In genomic region chr22:46043339-46043738, GRCh38 we compare ENCODE assay signal across 9 cellular contexts.
DNase-seq lines count a peak whose midpoint lies in the region; ATAC-seq and TF ChIP-seq lines count a peak whose summit lies in the region.
"Had no signal": no experiment of that assay in that cellular context is flagged by ENCODE, and none has a peak within 500 bp of the region (broad histone marks: within the 10 kb centered on the region; RNA-seq: fewer than 3 reads in every experiment).

No MANE protein-coding gene starts in this region.

- peak overlapping the region; percentile 94 to 100 (median 97) for H3K27ac ChIP-seq in body of pancreas
- peak overlapping the region; percentile 87 to 99 for H3K27ac ChIP-seq in lung (ENCODE audit: low read depth in 1 of 2, low read length in 1 of 2)
- peak overlapping the region; percentile 97 to 100 for H3K27ac ChIP-seq in thoracic aorta

- no peaks in the 10 kb centered on the region for H3K27me3 ChIP-seq in body of pancreas
- no peaks in the 10 kb centered on the region for H3K27me3 ChIP-seq in lung (ENCODE audit: control insufficient read depth, insufficient read depth)
- no peaks in the 10 kb centered on the region for H3K27me3 ChIP-seq in thoracic aorta (replicated peaks; ENCODE audit: insufficient read depth)

- H3K36me3 ChIP-seq in body of pancreas (replicated peaks in 1 of 2; ENCODE audit: insufficient read depth in 1 of 2, low read depth in 2 of 2) (no peaks in the 10 kb centered on the region), lung (ENCODE audit: control insufficient read depth in 2 of 2, insufficient read depth in 2 of 2, low read length in 2 of 2) (peaks cover 0 to 2% of the 10 kb centered on the region in 2 donors), thoracic aorta (no peaks in the 10 kb centered on the region)

- no peaks in the 10 kb centered on the region for H3K36me3 Mint-ChIP-seq in activated CD8-positive, alpha-beta memory T cell treated with anti-CD3 and anti-CD28 coated beads, Interleukin-2, amount 10 ng/mL, durations not matched to agents 7 days and 5 days

- 58 to 68% methylated on average over 7 of the region's 7 CpGs for WGBS in body of pancreas, 2 donors
- 73 to 84% methylated on average over 7 of the region's 7 CpGs for WGBS in lung, 2 donors

- H3K4me1 ChIP-seq in body of pancreas, result peaks cover 86% of the 10 kb centered on the region
- peaks cover 4 to 19% of the 10 kb centered on the region in 2 donors for H3K4me1 ChIP-seq in lung (ENCODE audit: control insufficient read depth in 2 of 2, insufficient read depth in 2 of 2, low read length in 2 of 2)
- peaks cover 45 to 57% of the 10 kb centered on the region in 2 donors for H3K4me1 ChIP-seq in thoracic aorta (ENCODE audit: control insufficient read depth in 1 of 2, low read depth in 2 of 2)

- intact Hi-C loops in body of pancreas (cut with DNase I), result no loop called here

- no peaks in the 10 kb centered on the region for H3K9me3 Mint-ChIP-seq in activated CD8-positive, alpha-beta memory T cell treated with anti-CD3 and anti-CD28 coated beads, Interleukin-2, amount 10 ng/mL, durations not matched to agents 7 days and 5 days (ENCODE audit: low read depth)

- ATAC-seq in activated CD8-positive, alpha-beta memory T cell treated with anti-CD3 and anti-CD28 coated beads, Interleukin-2, amount 10 ng/mL, durations not matched to agents 7 days and 5 days, result no peak
- no peak for ATAC-seq in body of pancreas
- ATAC-seq in lung (ENCODE audit: insufficient read depth, low FRiP score), result no peak
- ATAC-seq in thoracic aorta (ENCODE audit: insufficient number of reproducible peaks, low FRiP score, low read depth), result no peak

- TF ChIP-seq CTCF in body of pancreas (IDR thresholded peaks at IDR 0.05) (no peak), lung (IDR thresholded peaks at IDR 0.05; ENCODE audit: control extremely low read depth, extremely low read depth) (no peak), thoracic aorta (IDR thresholded peaks at IDR 0.05) (no peak)

- H3K27ac Mint-ChIP-seq in activated CD8-positive, alpha-beta memory T cell treated with anti-CD3 and anti-CD28 coated beads, Interleukin-2, amount 10 ng/mL, durations not matched to agents 7 days and 5 days, result no peak overlapping the region

- no peaks in the 10 kb centered on the region for H3K9me3 ChIP-seq in body of pancreas
- no peaks in the 10 kb centered on the region for H3K9me3 ChIP-seq in lung (ENCODE audit: control insufficient read depth in 2 of 2, insufficient read depth in 1 of 2, low read length in 1 of 2)
- H3K9me3 ChIP-seq in thoracic aorta, result no peaks in the 10 kb centered on the region

- no peak for TF ChIP-seq POLR2A in body of pancreas (IDR thresholded peaks at IDR 0.05)

- H3K4me3 ChIP-seq in body of pancreas (no peak overlapping the region), lung (no peak overlapping the region), thoracic aorta (peak overlapping the region; percentile 81)

- H3K4me3 Mint-ChIP-seq in activated CD8-positive, alpha-beta memory T cell treated with anti-CD3 and anti-CD28 coated beads, Interleukin-2, amount 10 ng/mL, durations not matched to agents 7 days and 5 days, result peak overlapping the region; percentile 66

- no peak for DNase-seq in activated CD8-positive, alpha-beta memory T cell treated with anti-CD3 and anti-CD28 coated beads, Interleukin-2, amount 10 ng/mL, durations not matched to agents 7 days and 5 days
- DNase-seq in activated CD8-positive, alpha-beta memory T cell treated with anti-CD3 and anti-CD28 coated beads for 24 hours, result no peak
- DNase-seq in body of pancreas, result peak in 1 of 4 donors; percentile 6
- no peak for DNase-seq in lung (ENCODE audit: low spot score)
- DNase-seq in thoracic aorta (ENCODE audit: low spot score), result no peak
- DNase-seq in midbrain (lab: John Stamatoyannopoulos, UW), result no peak
- no peak for DNase-seq in NCI-H1417 treated with DMSO at 0.1 percent for 48 hours (lab: John Stamatoyannopoulos, UW)
- no peak for DNase-seq in NCI-H1417 (lab: John Stamatoyannopoulos, UW)
- DNase-seq: C1 segment of cervical spinal cord had no signal

- CTCF ChIA-PET in activated CD8-positive, alpha-beta memory T cell treated with anti-CD3 and anti-CD28 coated beads, Interleukin-2, amount 10 ng/mL, durations not matched to agents 7 days and 5 days (lab: Charles Lee), result interaction anchor here (1.1 to 2.0 kb wide), 4 partner anchors 10 to 37 kb away, joined by 3 to 6 read pairs (median 4); no protein-coding TSS in a partner anchor

- H3K4me1 Mint-ChIP-seq in activated CD8-positive, alpha-beta memory T cell treated with anti-CD3 and anti-CD28 coated beads, Interleukin-2, amount 10 ng/mL, durations not matched to agents 7 days and 5 days, result peaks cover 11% of the 10 kb centered on the region

- H3K27me3 Mint-ChIP-seq in activated CD8-positive, alpha-beta memory T cell treated with anti-CD3 and anti-CD28 coated beads, Interleukin-2, amount 10 ng/mL, durations not matched to agents 7 days and 5 days, result peaks cover 15% of the 10 kb centered on the region
